19 cellular contexts compared by ENCODE assay signal in the genomic region with DNA sequence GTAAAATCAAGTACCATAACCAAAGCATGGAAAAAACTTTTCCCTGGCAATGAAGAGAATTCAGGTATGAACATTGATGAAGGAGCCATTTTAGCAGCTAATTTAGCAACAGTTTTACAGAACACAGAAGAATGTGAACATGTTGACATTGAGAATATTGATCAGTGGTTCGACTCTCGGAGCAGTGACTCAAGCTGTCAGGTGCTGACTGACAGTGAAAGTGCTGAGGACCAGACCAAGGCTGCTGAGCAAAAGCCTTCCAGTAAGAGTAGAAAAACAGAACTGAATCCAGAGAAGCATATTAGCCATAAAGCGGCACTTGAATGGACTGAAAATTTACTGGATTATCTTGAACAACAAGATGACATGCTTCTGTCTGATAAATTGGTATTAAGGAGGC. TPM values are rescaled to one million over a fixed set of nuclear protein-coding genes. Genes with fewer than 3 reads are reported as not detected.
DNase-seq lines count a peak whose midpoint lies in the region; ATAC-seq, FAIRE-seq and TF ChIP-seq lines count a peak whose summit lies in the region.
"Had no signal": no experiment of that assay in that cellular context is flagged by ENCODE, and none has a peak within 500 bp of the region (broad histone marks: within the 10 kb centered on the region; RNA-seq: fewer than 3 reads in every experiment).

No MANE protein-coding gene starts in this region.

- intact Hi-C loops in kidney (cut with DNase I): no loop called here
- intact Hi-C loops in dorsolateral prefrontal cortex (cut with DNase I): loop anchor here (5.0 kb wide), 2 partner anchors 292 to 592 kb away; a partner anchor contains a TSS
- intact Hi-C loops in aorta (cut with DNase I): loop anchor here (5.0 kb wide), 1 partner anchor 57 kb away; a partner anchor contains a TSS

- no peak for FAIRE-seq in kidney (lab: Jason Lieb, UNC)
- FAIRE-seq: A549 had no signal

- peaks cover 0 to 9% of the 10 kb centered on the region in 2 donors for H3K4me1 ChIP-seq in kidney (ENCODE audit: control insufficient read depth in 1 of 2, insufficient read depth in 1 of 2, low read depth in 1 of 2, low read length in 2 of 2)
- no peaks in the 10 kb centered on the region for H3K4me1 ChIP-seq in aorta (ENCODE audit: control insufficient read depth in 1 of 2, insufficient read depth in 2 of 2, low read length in 2 of 2)

- no peak overlapping the region for H3K9ac ChIP-seq in kidney (ENCODE audit: low read length in 2 of 2)

- CTCF ChIA-PET in GM10248 (lab: Yijun Ruan, JAX): interaction anchor here (0.6 kb wide), 1 partner anchor 555 kb away, joined by 3 read pairs; no protein-coding TSS in a partner anchor

- H3K27ac ChIP-seq in kidney (ENCODE audit: low read depth in 2 of 2, low read length in 2 of 2) (no peak overlapping the region), dorsolateral prefrontal cortex (no peak overlapping the region), aorta (ENCODE audit: low read depth in 1 of 2, low read length in 2 of 2) (no peak overlapping the region)
- H3K27ac ChIP-seq: A549, left ventricle myocardium inferior had no signal

- H3K27me3 ChIP-seq in dorsolateral prefrontal cortex (no peaks in the 10 kb centered on the region), aorta (ENCODE audit: control insufficient read depth in 1 of 2, insufficient read depth in 2 of 2, low read length in 1 of 2) (no peaks in the 10 kb centered on the region)

- no peak overlapping the region for H3K4me3 ChIP-seq in kidney (ENCODE audit: low read length in 2 of 2)
- no peak overlapping the region for H3K4me3 ChIP-seq in dorsolateral prefrontal cortex
- H3K4me3 ChIP-seq in aorta (ENCODE audit: low read length in 2 of 2): no peak overlapping the region
- H3K4me3 ChIP-seq: A549, left ventricle myocardium inferior had no signal

- H3K36me3 ChIP-seq in kidney (ENCODE audit: control insufficient read depth in 1 of 2, insufficient read depth in 2 of 2, low read length in 2 of 2): no peaks in the 10 kb centered on the region
- no peaks in the 10 kb centered on the region for H3K36me3 ChIP-seq in aorta (ENCODE audit: control insufficient read depth in 1 of 2, insufficient read depth in 2 of 2, low read length in 1 of 2)
- H3K36me3 ChIP-seq: left ventricle myocardium inferior had no signal

- WGBS in aorta, 2 donors: 96 to 99% methylated on average over 3 of the region's 3 CpGs

- ATAC-seq in GM18867 (IDR thresholded peaks at IDR 0.05; ENCODE audit: unreplicated experiment) (peak; percentile 46), GM21786 (IDR thresholded peaks at IDR 0.05; ENCODE audit: unreplicated experiment) (peak; percentile 28), HG03342 (IDR thresholded peaks at IDR 0.05; ENCODE audit: unreplicated experiment) (peak; percentile 26), aorta (ENCODE audit: low FRiP score) (no peak)
- ATAC-seq: A549; stimulated activated naive CD8-positive, alpha-beta T cell treated with anti-CD3 and anti-CD28 coated beads, Interleukin-15, Interleukin-2, amounts not matched to agents 100 U/mL and 50 U/mL, for 24 hours had no signal

- TF ChIP-seq CTCF in GM10248 (IDR thresholded peaks at IDR 0.05; ENCODE audit: control extremely low read depth, extremely low read depth, low read depth, missing control alignments) (no peak), kidney (IDR thresholded peaks at IDR 0.05; ENCODE audit: borderline replicate concordance, extremely low read depth, insufficient read depth) (no peak), dorsolateral prefrontal cortex (IDR thresholded peaks at IDR 0.05 in 54 of 56, conservative IDR thresholded peaks at IDR 0.05 in 2 of 56; ENCODE audit: low read depth in 1 of 56, partially characterized antibody in 56 of 56) (no peak)

- H3K9me3 ChIP-seq in kidney (ENCODE audit: control insufficient read depth in 1 of 2, low read length in 2 of 2) (no peaks in the 10 kb centered on the region), aorta (ENCODE audit: control insufficient read depth, low read length) (no peaks in the 10 kb centered on the region)

- DNase-seq in GM10248 (ENCODE audit: extremely low spot score): peak; percentile 36
- DNase-seq in NK-92 treated with Interleukin-12 subunit alpha and Interleukin-12 subunit beta, amount 100 ng/mL, for 24 hours (lab: John Stamatoyannopoulos, UW): no peak
- no peak for DNase-seq in kidney
- DNase-seq in dorsolateral prefrontal cortex: no peak
- DNase-seq in aorta: no peak
- DNase-seq: amniotic stem cell; CD4-positive, alpha-beta memory T cell; DMS79; left ventricle myocardium inferior; naive B cell; NCI-H1048; NCI-H774; posterior cingulate gyrus; RPMI8226; stimulated activated naive CD8-positive, alpha-beta T cell treated with anti-CD3 and anti-CD28 coated beads, Interleukin-15, Interleukin-2, amounts not matched to agents 100 U/mL and 50 U/mL, for 24 hours had no signal

- POLR2A ChIA-PET in GM10248 (lab: Yijun Ruan, JAX): no interaction called here

RNA-seq across cellular contexts. Expression of a gene that starts 2.8 kb away (rescaled TPM):
- 9.1 TPM for total RNA-seq in kidney
- 5.1 TPM for polyA plus RNA-seq in kidney (ENCODE audit: insufficient read depth, low read depth, low replicate concordance)
- total RNA-seq in dorsolateral prefrontal cortex: 1 to 10 TPM; 2.4 to 7.4 (median 4.9) TPM
- 1 to 10 TPM; 1.5 to 2.2 TPM for total RNA-seq in aorta
- 1 to 10 TPM; 1.2 to 1.5 TPM for polyA plus RNA-seq in aorta

RNA-seq across cellular contexts. Expression of a gene that starts 57.1 kb away (rescaled TPM):
- total RNA-seq in kidney: 48.3 TPM
- polyA plus RNA-seq in kidney (ENCODE audit: insufficient read depth, low read depth, low replicate concordance): 12.9 TPM
- 100 to 1,000 TPM in 37 of 120 experiments, 10 to 100 TPM in 83; 31.6 to 142 (median 89.9) TPM for total RNA-seq in dorsolateral prefrontal cortex
- total RNA-seq in aorta: 10 to 100 TPM; 27.8 to 60.3 TPM
- 10 to 100 TPM in 1 of 2 donors, 1 to 10 TPM in 1; 9.0 to 19.3 TPM for polyA plus RNA-seq in aorta
